ENCODE assay signal across 3 cellular contexts in genomic region chr2:223530811-223531210, GRCh38.
"Had no signal": no experiment of that assay in that cellular context is flagged by ENCODE, and none has a peak within 500 bp of the region (broad histone marks: within the 10 kb centered on the region; RNA-seq: fewer than 3 reads in every experiment).

No MANE protein-coding gene starts in this region.

- DNase-seq: GDM1, GF-D8 had no signal

- H3K4me3 ChIP-seq: GM12878 had no signal

- ATAC-seq: GM12878 had no signal
